In genomic region chr19:18473003-18473705, GRCh38 we compare ENCODE assay signal across 13 cellular contexts. TPM values are rescaled to one million over a fixed set of nuclear protein-coding genes. Genes with fewer than 3 reads are reported as not detected.
DNase-seq lines count a peak whose midpoint lies in the region; TF ChIP-seq lines count a peak whose summit lies in the region.
"Had no signal": no experiment of that assay in that cellular context is flagged by ENCODE, and none has a peak within 500 bp of the region (broad histone marks: within the 10 kb centered on the region; RNA-seq: fewer than 3 reads in every experiment).

No MANE protein-coding gene starts in this region.

- peaks cover 24 to 27% of the 10 kb centered on the region in 2 experiments for H3K4me1 Mint-ChIP-seq in H9
- H3K4me1 Mint-ChIP-seq in activated CD4-positive, alpha-beta memory T cell treated with anti-CD3 and anti-CD28 coated beads, Interleukin-2, amount 10 ng/mL, durations not matched to agents 7 days and 5 days, result peaks cover 54% of the 10 kb centered on the region

- no peak overlapping the region for H3K4me3 Mint-ChIP-seq in H9
- H3K4me3 Mint-ChIP-seq in activated CD4-positive, alpha-beta memory T cell treated with anti-CD3 and anti-CD28 coated beads, Interleukin-2, amount 10 ng/mL, durations not matched to agents 7 days and 5 days, result no peak overlapping the region

- H2BK20ac ChIP-seq in H9 (ENCODE audit: low read depth, low read length, poor library complexity, severe bottlenecking), result no peak overlapping the region

- no peaks in the 10 kb centered on the region for H4K20me1 ChIP-seq in H9 (ENCODE audit: control insufficient read depth, insufficient read depth, insufficient read length)

- H3K23ac ChIP-seq in H9 (ENCODE audit: insufficient read length, low read depth, low read length), result no peak overlapping the region

- H2BK5ac ChIP-seq in H9 (ENCODE audit: insufficient read length, low read length), result no peak overlapping the region

- H3K27ac Mint-ChIP-seq in H9, result peak overlapping the region in 2 of 3 experiments; percentile 33 to 59; a peak in 4 of 7 replicates
- peak overlapping the region; percentile 56 for H3K27ac Mint-ChIP-seq in activated CD4-positive, alpha-beta memory T cell treated with anti-CD3 and anti-CD28 coated beads, Interleukin-2, amount 10 ng/mL, durations not matched to agents 7 days and 5 days

- no CpG with 5 or more reads among the region's 8 CpGs for WGBS in H9 (ENCODE audit: extremely low coverage, insufficient read length, low lambda C conversion rate)
- WGBS in spleen, 5 donors, result 73 to 87% (median 77%) methylated on average over 8 of the region's 8 CpGs

- no peak overlapping the region for H3K9ac ChIP-seq in H9 (ENCODE audit: extremely low read depth, insufficient read length, low read length)

- no peak overlapping the region for H2BK120ac ChIP-seq in H9 (ENCODE audit: low read depth, low read length, poor library complexity, severe bottlenecking)

- no peaks in the 10 kb centered on the region; the same call in 1 of the 2 replicates for H3K79me2 ChIP-seq in H9 (ENCODE audit: insufficient read depth, low read length)

- CTCF ChIA-PET in activated CD4-positive, alpha-beta memory T cell treated with anti-CD3 and anti-CD28 coated beads, Interleukin-2, amount 10 ng/mL, durations not matched to agents 7 days and 5 days (lab: Charles Lee), result interaction anchor here (1.2 to 4.8 kb wide), 3 partner anchors 48 to 120 kb away, joined by 3 to 39 read pairs (median 3); partner anchors contain the start of genes ELL and REX1BD

- H3K36me3 Mint-ChIP-seq in H9 (ENCODE audit: insufficient read depth in 1 of 3, low read depth in 3 of 3), result peaks cover 0 to 2% (median 0%) of the 10 kb centered on the region in 3 experiments; a peak in 1 of 7 replicates
- H3K36me3 Mint-ChIP-seq in activated CD4-positive, alpha-beta memory T cell treated with anti-CD3 and anti-CD28 coated beads, Interleukin-2, amount 10 ng/mL, durations not matched to agents 7 days and 5 days (ENCODE audit: low read depth), result peaks cover 2% of the 10 kb centered on the region

- no peak overlapping the region for H2AFZ ChIP-seq in H9 (ENCODE audit: low read length)

- H4K91ac ChIP-seq in H9 (ENCODE audit: insufficient read length, low read depth, low read length), result no peak overlapping the region

- no peak overlapping the region for H2AK5ac ChIP-seq in H9 (ENCODE audit: insufficient read length, low read length)

- H3K27ac ChIP-seq in H9 (ENCODE audit: insufficient read length, low read depth, low read length) (no peak overlapping the region), spleen (peak overlapping the region in 5 of 8 donors; percentile 8 to 91 (median 86))

- H3K18ac ChIP-seq in H9 (ENCODE audit: insufficient read length, low read depth, low read length), result no peak overlapping the region

- POLR2A ChIA-PET in activated CD4-positive, alpha-beta memory T cell treated with anti-CD3 and anti-CD28 coated beads, Interleukin-2, amount 10 ng/mL, durations not matched to agents 7 days and 5 days (lab: Charles Lee), result interaction anchor here (1.2 to 1.3 kb wide), 2 partner anchors 23 to 26 kb away, joined by 3 to 5 read pairs; no protein-coding TSS in a partner anchor

- H3K14ac ChIP-seq in H9 (ENCODE audit: insufficient read depth, low read length), result no peak overlapping the region; the same call in 1 of the 2 replicates

- H4K8ac ChIP-seq in H9 (replicated peaks; ENCODE audit: insufficient read length, low read depth, low read length), result no peak overlapping the region

- no peaks in the 10 kb centered on the region for H3K23me2 ChIP-seq in H9 (ENCODE audit: insufficient read length, low read depth, low read length, poor library complexity, severe bottlenecking)

- H3K27me3 Mint-ChIP-seq in H9 (ENCODE audit: low read depth), result no peaks in the 10 kb centered on the region
- no peaks in the 10 kb centered on the region for H3K27me3 Mint-ChIP-seq in activated CD4-positive, alpha-beta memory T cell treated with anti-CD3 and anti-CD28 coated beads, Interleukin-2, amount 10 ng/mL, durations not matched to agents 7 days and 5 days

- peaks cover 0 to 48% (median 21%) of the 10 kb centered on the region in 6 donors for H3K36me3 ChIP-seq in spleen

- H3K9me3 ChIP-seq in H9 (ENCODE audit: control insufficient read depth, low read depth, low read length), result no peaks in the 10 kb centered on the region
- H3K9me3 ChIP-seq in spleen, result no peaks in the 10 kb centered on the region

- no peaks in the 10 kb centered on the region for H3K4me1 ChIP-seq in H9 (ENCODE audit: insufficient read depth, low read length)
- H3K4me1 ChIP-seq in spleen, result peaks cover 14 to 99% (median 68%) of the 10 kb centered on the region in 6 donors

- no peak for TF ChIP-seq CTCF in H9 (conservative IDR thresholded peaks at IDR 0.05)
- TF ChIP-seq CTCF in spleen (IDR thresholded peaks at IDR 0.05 in 8 of 11, conservative IDR thresholded peaks at IDR 0.05 in 3 of 11), result no peak

- intact Hi-C loops in spleen (cut with DNase I; ENCODE audit: low total_unique reads), result no loop called here

- H3K9me3 Mint-ChIP-seq in H9, result no peaks in the 10 kb centered on the region
- no peaks in the 10 kb centered on the region for H3K9me3 Mint-ChIP-seq in activated CD4-positive, alpha-beta memory T cell treated with anti-CD3 and anti-CD28 coated beads, Interleukin-2, amount 10 ng/mL, durations not matched to agents 7 days and 5 days

- H2BK15ac ChIP-seq in H9 (ENCODE audit: low read depth, low read length), result no peak overlapping the region

- no peak overlapping the region for H3T11ph ChIP-seq in H9 (ENCODE audit: low read length)

- no peak overlapping the region for H3K4me3 ChIP-seq in spleen

- no peak overlapping the region for H4K5ac ChIP-seq in H9 (ENCODE audit: insufficient read length, low read depth, low read length)

- no peak overlapping the region for H3K56ac ChIP-seq in H9 (ENCODE audit: insufficient read length, low read depth, low read length)

- H3K79me1 ChIP-seq in H9 (ENCODE audit: insufficient read depth, low read depth, low read length, poor library complexity, severe bottlenecking), result peaks cover 2% of the 10 kb centered on the region

- no peak overlapping the region for H3K4ac ChIP-seq in H9 (ENCODE audit: low read depth, low read length)

- H2BK12ac ChIP-seq in H9 (ENCODE audit: insufficient read length, low read depth, low read length), result no peak overlapping the region

- no peak overlapping the region for H3K4me2 ChIP-seq in H9 (ENCODE audit: insufficient read depth, insufficient read length, low read length)

- DNase-seq in H9 (no peak), hepatic stellate cell (ENCODE audit: low spot score) (peak; percentile 76), spleen (peak; percentile 67), COR-L47 (lab: John Stamatoyannopoulos, UW) (no peak), medulla oblongata (ENCODE audit: extremely low spot score) (no peak), DMS114 treated with DMSO at 0.1 percent for 48 hours (lab: John Stamatoyannopoulos, UW; ENCODE audit: unreplicated experiment) (no peak), HuH-7 (ENCODE audit: low spot score) (no peak)
- DNase-seq in activated CD4-positive, alpha-beta memory T cell treated with anti-CD3 and anti-CD28 coated beads, Interleukin-2, amount 10 ng/mL, durations not matched to agents 7 days and 5 days, result no peak
- DNase-seq: activated naive CD4-positive, alpha-beta T cell treated with Interleukin-2 at 50 U/mL for 16 hours; GDM1; islet precursor cell; NCI-H1048; NK-92 treated with Interleukin-12 subunit alpha and Interleukin-12 subunit beta, amount 100 ng/mL, for 24 hours had no signal

- no peak for TF ChIP-seq POLR2A in spleen (IDR thresholded peaks at IDR 0.05)

- H3K27me3 ChIP-seq in H9 (ENCODE audit: insufficient read depth, low read length) (no peaks in the 10 kb centered on the region), spleen (replicated peaks in 1 of 7) (no peaks in the 10 kb centered on the region)

RNA-seq across cellular contexts. Expression of gene ISYNA1, which starts 35.2 kb away (rescaled TPM):
- 241 and 255 TPM in 2 replicates for total RNA-seq in H9 (2021)
- 10 to 100 TPM; 16.7 to 18.0 TPM for total RNA-seq in activated CD4-positive, alpha-beta memory T cell treated with anti-CD3 and anti-CD28 coated beads, Interleukin-2, amount 10 ng/mL, durations not matched to agents 7 days and 5 days
- total RNA-seq in spleen, result 10 to 100 TPM; 37.5 to 82.3 (median 44.4) TPM
- polyA plus RNA-seq in spleen, result 10 to 100 TPM; 31.7 to 58.2 (median 49.0) TPM

RNA-seq across cellular contexts. Expression of gene ELL, which starts 48.7 kb away (rescaled TPM):
- total RNA-seq in H9 (2021) (15.5 and 17.0 TPM in 2 replicates), spleen (10 to 100 TPM; 23.0 to 44.8 (median 32.1) TPM)
- total RNA-seq in activated CD4-positive, alpha-beta memory T cell treated with anti-CD3 and anti-CD28 coated beads, Interleukin-2, amount 10 ng/mL, durations not matched to agents 7 days and 5 days, result 10 to 100 TPM; 26.2 to 26.3 TPM
- 10 to 100 TPM in 1 of 3 donors, 1 to 10 TPM in 2; 4.5 to 14.2 (median 7.9) TPM for polyA plus RNA-seq in spleen

RNA-seq across cellular contexts. Expression of gene SSBP4, which starts 54.0 kb away (rescaled TPM):
- total RNA-seq in H9 (2021), result 46.1 and 50.0 TPM in 2 replicates
- 100 to 1,000 TPM; 140 to 153 TPM for total RNA-seq in activated CD4-positive, alpha-beta memory T cell treated with anti-CD3 and anti-CD28 coated beads, Interleukin-2, amount 10 ng/mL, durations not matched to agents 7 days and 5 days
- 100 to 1,000 TPM in 1 of 7 donors, 10 to 100 TPM in 6; 56.3 to 103 (median 82.4) TPM for total RNA-seq in spleen
- 100 to 1,000 TPM in 1 of 3 donors, 10 to 100 TPM in 2; 80.6 to 143 (median 94.9) TPM for polyA plus RNA-seq in spleen

Comparison
In these comparisons a context has a peak if more than half of its experiments do, and no peak if none do; other contexts are left out.
1. DNase-seq: peak in hepatic stellate cell (single experiment) and spleen (single experiment); none in H9 (single experiment), activated CD4-positive, alpha-beta memory T cell treated with anti-CD3 and anti-CD28 coated beads, Interleukin-2, amount 10 ng/mL, durations not matched to agents 7 days and 5 days (single experiment), COR-L47 (single experiment), medulla oblongata (single experiment), DMS114 treated with DMSO at 0.1 percent for 48 hours (single experiment) and HuH-7 (single experiment).